In genomic region chr20:38957915-38958485, GRCh38 we compare ENCODE assay signal across 37 cellular contexts.
"Had no signal": no experiment of that assay in that cellular context is flagged by ENCODE, and none has a peak within 500 bp of the region (broad histone marks: within the 10 kb centered on the region; RNA-seq: fewer than 3 reads in every experiment).

No MANE protein-coding gene starts in this region.

- H3K9me3 ChIP-seq: adrenal gland, body of pancreas, breast epithelium had no signal

- H3K27ac ChIP-seq: adrenal gland, body of pancreas, brain microvascular endothelial cell, breast epithelium, VCaP had no signal

- H3K36me3 Mint-ChIP-seq: activated CD4-positive, alpha-beta memory T cell treated with anti-CD3 and anti-CD28 coated beads for 36 hours had no signal

- H3K4me3 ChIP-seq: adrenal gland, body of pancreas, breast epithelium had no signal

- H3K27ac Mint-ChIP-seq: activated B cell treated with CpG ODN at 0.5 μM for 24 hours; activated CD4-positive, alpha-beta memory T cell treated with anti-CD3 and anti-CD28 coated beads for 36 hours; activated CD4-positive, alpha-beta T cell treated with anti-CD3 and anti-CD28 coated beads, Interleukin-2, amount 10 ng/mL, durations not matched to agents 24 days and 14 days; activated CD8-positive, alpha-beta T cell treated with anti-CD3 and anti-CD28 coated beads for 36 hours; activated naive CD4-positive, alpha-beta T cell treated with anti-CD3 and anti-CD28 coated beads for 36 hours; activated naive CD4-positive, alpha-beta T cell treated with anti-CD3 and anti-CD28 coated beads, Interleukin-2, amount 50 U/mL, for 72 hours; activated naive CD8-positive, alpha-beta T cell treated with anti-CD3 and anti-CD28 coated beads for 36 hours; activated T-cell treated with anti-CD3 and anti-CD28 coated beads, Interleukin-2, amount 50 U/mL, for 72 hours; activated T-helper 1 cell treated with anti-CD3 and anti-CD28 coated beads, Interleukin-12 subunit alpha, Interleukin-12 subunit beta, Interleukin-2, Interleukin-4 antibody, amounts not matched to agents 30 ng/mL and 10 ng/mL and 1 ng/mL, durations not matched to agents 14 hours and 24 hours and 36 hours; activated T-helper 17 cell treated with anti-CD3 and anti-CD28 coated beads, Interleukin-2, amount 50 U/mL, for 72 hours; T-helper 1 cell treated with Interleukin-12 subunit alpha and Interleukin-12 subunit beta and Interleukin-4 antibody, amounts not matched to agents 30 μg/mL and 1 μg/mL, for 36 hours; T-helper 2 cell treated with Interferon-gamma antibody and Interleukin-4, amounts not matched to agents 5 μg/mL and 100 μg/mL, for 36 hours had no signal

- H3K4me3 Mint-ChIP-seq: activated B cell treated with CpG ODN at 0.5 μM for 24 hours; activated CD4-positive, alpha-beta memory T cell treated with anti-CD3 and anti-CD28 coated beads for 36 hours; activated CD4-positive, alpha-beta T cell treated with anti-CD3 and anti-CD28 coated beads, Interleukin-2, amount 10 ng/mL, durations not matched to agents 24 days and 14 days; activated CD8-positive, alpha-beta T cell treated with anti-CD3 and anti-CD28 coated beads for 36 hours; activated naive CD4-positive, alpha-beta T cell treated with anti-CD3 and anti-CD28 coated beads for 36 hours; activated naive CD8-positive, alpha-beta T cell treated with anti-CD3 and anti-CD28 coated beads for 36 hours; activated T-cell treated with anti-CD3 and anti-CD28 coated beads, Interleukin-2, amount 50 U/mL, for 4 hours; activated T-cell treated with anti-CD3 and anti-CD28 coated beads, Interleukin-2, amount 50 U/mL, for 72 hours; activated T-helper 1 cell treated with anti-CD3 and anti-CD28 coated beads, Interleukin-12 subunit alpha, Interleukin-12 subunit beta, Interleukin-2, Interleukin-4 antibody, amounts not matched to agents 30 ng/mL and 10 ng/mL and 1 ng/mL, durations not matched to agents 14 hours and 24 hours and 36 hours; activated T-helper 17 cell treated with anti-CD3 and anti-CD28 coated beads, Interleukin-2, amount 50 U/mL, for 72 hours; T-helper 1 cell treated with Interleukin-12 subunit alpha and Interleukin-12 subunit beta and Interleukin-4 antibody, amounts not matched to agents 30 μg/mL and 1 μg/mL, for 36 hours; T-helper 2 cell treated with Interferon-gamma antibody and Interleukin-4, amounts not matched to agents 5 μg/mL and 100 μg/mL, for 36 hours had no signal

- H3K27me3 ChIP-seq: adrenal gland, body of pancreas, brain microvascular endothelial cell, breast epithelium had no signal

- FAIRE-seq: astrocyte, TTC549 had no signal

- ATAC-seq: activated CD8-positive, alpha-beta T cell treated with anti-CD3 and anti-CD28 coated beads for 36 hours; activated naive CD4-positive, alpha-beta T cell treated with anti-CD3 and anti-CD28 coated beads, Interleukin-2, amount 50 U/mL, for 72 hours; activated T-cell treated with anti-CD3 and anti-CD28 coated beads, Interleukin-2, amount 50 U/mL, for 4 hours; activated T-cell treated with anti-CD3 and anti-CD28 coated beads, Interleukin-2, amount 50 U/mL, for 72 hours; activated T-helper 17 cell treated with anti-CD3 and anti-CD28 coated beads, Interleukin-2, amount 50 U/mL, for 72 hours; body of pancreas had no signal

- H3K36me3 ChIP-seq: adrenal gland, brain microvascular endothelial cell, breast epithelium had no signal

- H3K27me3 Mint-ChIP-seq: activated B cell treated with CpG ODN at 0.5 μM for 24 hours; activated CD4-positive, alpha-beta memory T cell treated with anti-CD3 and anti-CD28 coated beads for 36 hours; activated CD4-positive, alpha-beta T cell treated with anti-CD3 and anti-CD28 coated beads, Interleukin-2, amount 10 ng/mL, durations not matched to agents 24 days and 14 days; activated CD8-positive, alpha-beta T cell treated with anti-CD3 and anti-CD28 coated beads for 36 hours; activated naive CD8-positive, alpha-beta T cell treated with anti-CD3 and anti-CD28 coated beads for 36 hours; activated T-helper 17 cell treated with anti-CD3 and anti-CD28 coated beads, Interleukin-2, amount 50 U/mL, for 72 hours had no signal

- DNase-seq: activated B cell treated with CpG ODN at 0.5 μM for 24 hours; activated CD4-positive, alpha-beta memory T cell treated with anti-CD3 and anti-CD28 coated beads for 36 hours; activated CD4-positive, alpha-beta T cell treated with anti-CD3 and anti-CD28 coated beads for 4 hours; activated CD4-positive, alpha-beta T cell treated with anti-CD3 and anti-CD28 coated beads, Interleukin-2, amount 10 ng/mL, durations not matched to agents 24 days and 14 days; activated CD4-positive, alpha-beta T cell treated with anti-CD3 and anti-CD28 coated beads, Interleukin-2, amount 50 U/mL, for 1 hour; activated CD4-positive, alpha-beta T cell treated with anti-CD3 and anti-CD28 coated beads, Interleukin-2, amount 50 U/mL, for 4 hours; activated CD4-positive, CD25-positive, alpha-beta regulatory T cell treated with anti-CD3 and anti-CD28 coated beads, Interleukin-2, amount 50 U/mL, for 72 hours; activated CD8-positive, alpha-beta memory T cell treated with anti-CD3 and anti-CD28 coated beads, Interleukin-2, amount 50 U/mL, for 4 hours; activated CD8-positive, alpha-beta T cell treated with anti-CD3 and anti-CD28 coated beads for 36 hours; activated effector memory CD4-positive, alpha-beta T cell treated with anti-CD3 and anti-CD28 coated beads, Interleukin-2, amount 50 U/mL, for 16 hours; activated gamma-delta T cell treated with Interleukin-2 at 50 U/mL for 16 hours; activated naive CD4-positive, alpha-beta T cell; activated naive CD4-positive, alpha-beta T cell treated with anti-CD3 and anti-CD28 coated beads for 36 hours; activated naive CD4-positive, alpha-beta T cell treated with anti-CD3 and anti-CD28 coated beads, Interleukin-2, amount 50 U/mL, for 16 hours; activated naive CD8-positive, alpha-beta T cell treated with anti-CD3 and anti-CD28 coated beads for 36 hours; activated T-cell treated with anti-CD3 and anti-CD28 coated beads for 4 hours; activated T-cell treated with anti-CD3 and anti-CD28 coated beads, Interleukin-2, amount 50 U/mL, for 1 hour; activated T-cell treated with anti-CD3 and anti-CD28 coated beads, Interleukin-2, amount 50 U/mL, for 4 hours; activated T-cell treated with anti-CD3 and anti-CD28 coated beads, Interleukin-2, amount 50 U/mL, for 72 hours; adrenal gland; amniotic stem cell; aorta; body of pancreas; brain microvascular endothelial cell; central memory CD4-positive, alpha-beta T cell; T-helper 1 cell; T-helper 2 cell; T-helper 9 cell had no signal

- H3K9me3 Mint-ChIP-seq: activated B cell treated with CpG ODN at 0.5 μM for 24 hours; activated CD4-positive, alpha-beta memory T cell treated with anti-CD3 and anti-CD28 coated beads for 36 hours; activated CD4-positive, alpha-beta T cell treated with anti-CD3 and anti-CD28 coated beads, Interleukin-2, amount 10 ng/mL, durations not matched to agents 24 days and 14 days; activated CD8-positive, alpha-beta T cell treated with anti-CD3 and anti-CD28 coated beads for 36 hours; activated naive CD4-positive, alpha-beta T cell treated with anti-CD3 and anti-CD28 coated beads for 36 hours; activated naive CD4-positive, alpha-beta T cell treated with anti-CD3 and anti-CD28 coated beads, Interleukin-2, amount 50 U/mL, for 72 hours; activated naive CD8-positive, alpha-beta T cell treated with anti-CD3 and anti-CD28 coated beads for 36 hours; activated T-cell treated with anti-CD3 and anti-CD28 coated beads, Interleukin-2, amount 50 U/mL, for 4 hours; activated T-cell treated with anti-CD3 and anti-CD28 coated beads, Interleukin-2, amount 50 U/mL, for 72 hours; activated T-helper 1 cell treated with anti-CD3 and anti-CD28 coated beads, Interleukin-12 subunit alpha, Interleukin-12 subunit beta, Interleukin-2, Interleukin-4 antibody, amounts not matched to agents 30 ng/mL and 10 ng/mL and 1 ng/mL, durations not matched to agents 14 hours and 24 hours and 36 hours; activated T-helper 17 cell treated with anti-CD3 and anti-CD28 coated beads, Interleukin-2, amount 50 U/mL, for 72 hours; T-helper 1 cell treated with Interleukin-12 subunit alpha and Interleukin-12 subunit beta and Interleukin-4 antibody, amounts not matched to agents 30 μg/mL and 1 μg/mL, for 36 hours; T-helper 2 cell treated with Interferon-gamma antibody and Interleukin-4, amounts not matched to agents 5 μg/mL and 100 μg/mL, for 36 hours had no signal
